Comparison of ENCODE assay signal across 8 cellular contexts in genomic region chr19:17859533-17860330, GRCh38.
DNase-seq lines count a peak whose midpoint lies in the region; ATAC-seq and TF ChIP-seq lines count a peak whose summit lies in the region.

Gene RPL18A, plus strand, starts transcription at chr19:17859910. Its CDS starts 47 bp downstream, at chr19:17859957.

- peak; percentile 77 for TF ChIP-seq CTCF in AG10803 (conservative IDR thresholded peaks at IDR 0.05; ENCODE audit: low read length)

- peak within 1 kb of the TSS; percentile 100 for H3K4me3 ChIP-seq in AG10803 (ENCODE audit: low read length)

- DNase-seq in AG10803 (ENCODE audit: low read depth) (peak; percentile 100), NCI-H446 (lab: John Stamatoyannopoulos, UW) (peak; percentile 99 to 100), cerebellar nuclear complex (lab: John Stamatoyannopoulos, UW) (peak; percentile 95 to 98), islet precursor cell (peak; percentile 100)
- DNase-seq in stimulated activated CD4-positive, alpha-beta T cell treated with anti-CD3 and anti-CD28 coated beads, Interleukin-15, amount 100 ng/mL, for 1 hour (ENCODE audit: low read depth in 1 of 2, low spot score in 1 of 2), result peak; percentile 95 to 98

- ATAC-seq in GM19023 (IDR thresholded peaks at IDR 0.05; ENCODE audit: unreplicated experiment) (peak; percentile 91), HG03342 (IDR thresholded peaks at IDR 0.05; ENCODE audit: unreplicated experiment) (peak; percentile 90)
- ATAC-seq in activated CD4-positive, CD25-positive, alpha-beta regulatory T cell treated with anti-CD3 and anti-CD28 coated beads, Interleukin-2, amount 50 U/mL, for 24 hours, result peak; percentile 92

Comparison
In these comparisons a context has a peak if more than half of its experiments do, and no peak if none do; other contexts are left out.
1. Peak in every context shown above with its lines: DNase-seq, ATAC-seq and H3K4me3 ChIP-seq.